ENCODE assay signal across 8 cellular contexts in the genomic region with DNA sequence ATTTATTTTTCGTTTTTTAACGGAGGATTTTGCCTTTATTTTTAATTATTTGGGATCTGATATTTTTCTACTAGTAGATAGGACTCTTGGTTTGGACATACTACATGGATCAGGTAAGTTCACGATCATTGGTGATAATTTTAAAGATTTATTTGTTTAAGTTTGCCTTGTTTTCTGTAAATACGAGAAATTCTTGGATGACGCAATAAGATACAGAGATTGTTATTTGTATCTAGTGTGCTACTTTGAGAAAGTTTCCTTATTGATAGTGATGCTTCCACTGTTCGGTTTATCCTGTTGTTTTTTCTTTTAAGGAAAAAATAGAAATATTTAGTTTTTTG. TPM values are rescaled to one million over a fixed set of nuclear protein-coding genes. Genes with fewer than 3 reads are reported as not detected.
DNase-seq lines count a peak whose midpoint lies in the region; ATAC-seq, FAIRE-seq and TF ChIP-seq lines count a peak whose summit lies in the region.

No MANE protein-coding gene starts in this region.

- peak overlapping the region; percentile 80 for H3K4me3 ChIP-seq in CD8-positive, alpha-beta memory T cell (ENCODE audit: low read length)
- peak overlapping the region; percentile 74 for H3K4me3 ChIP-seq in OCI-LY1 (ENCODE audit: low read depth, low read length, poor library complexity, severe bottlenecking)
- peak overlapping the region; percentile 84 to 97 (median 88) for H3K4me3 ChIP-seq in H1 (ENCODE audit: extremely low read depth in 1 of 4, insufficient read depth in 2 of 4, low read depth in 3 of 4, low read length in 4 of 4)
- peak overlapping the region; percentile 85 for H3K4me3 ChIP-seq in neural progenitor cell

- H3K4me2 ChIP-seq in OCI-LY1 (ENCODE audit: low read length) (peak overlapping the region; percentile 77), H1 (ENCODE audit: insufficient read depth in 1 of 2, low read depth in 2 of 2, low read length in 2 of 2) (peak overlapping the region; percentile 75 to 89; a peak in 3 of 4 replicates), neural progenitor cell (peak overlapping the region; percentile 93)

- no peak overlapping the region for H3K14ac ChIP-seq in H1 (ENCODE audit: insufficient read length)

- TF ChIP-seq RAD21 in H1 (IDR thresholded peaks at IDR 0.05 in 1 of 2, conservative IDR thresholded peaks at IDR 0.05 in 1 of 2; ENCODE audit: low read depth in 2 of 2, low read length in 2 of 2) = no peak

- TF ChIP-seq CTCF in OCI-LY1 (IDR thresholded peaks at IDR 0.05; ENCODE audit: low read length) (no peak), H1 (IDR thresholded peaks at IDR 0.05; ENCODE audit: control extremely low read depth in 1 of 3, insufficient read depth in 1 of 3, low read depth in 1 of 3, low read length in 3 of 3) (no peak), neural progenitor cell (IDR thresholded peaks at IDR 0.05) (no peak), GM13977 (IDR thresholded peaks at IDR 0.05; ENCODE audit: extremely low read depth, insufficient read depth, missing control alignments) (no peak)

- peaks cover 54% of the 10 kb centered on the region for H3K4me1 ChIP-seq in CD8-positive, alpha-beta memory T cell (ENCODE audit: insufficient read depth, low read length)
- H3K4me1 ChIP-seq in OCI-LY1 (ENCODE audit: insufficient read depth, low read length, severe bottlenecking) (peaks cover 42% of the 10 kb centered on the region), H1 (replicated peaks in 1 of 4; ENCODE audit: control insufficient read depth in 3 of 4, insufficient read depth in 4 of 4, low read length in 3 of 4) (peaks cover 0 to 11% (median 3%) of the 10 kb centered on the region in 4 experiments; a peak in 5 of 7 replicates), neural progenitor cell (peaks cover 26% of the 10 kb centered on the region)

- H3K4me3 Mint-ChIP-seq in CD8-positive, alpha-beta memory T cell = peak overlapping the region; percentile 90 to 100 (median 98)
- H3K4me3 Mint-ChIP-seq in neural progenitor cell = peak overlapping the region; percentile 93

- H3K27ac ChIP-seq in CD8-positive, alpha-beta memory T cell (ENCODE audit: low read depth, low read length) = peak overlapping the region; percentile 97
- H3K27ac ChIP-seq in OCI-LY1 (ENCODE audit: low read depth, low read length, poor library complexity, severe bottlenecking) (peak overlapping the region; percentile 97), H1 (ENCODE audit: low read depth, low read length) (peak overlapping the region; percentile 99), neural progenitor cell (peak overlapping the region; percentile 100)

- H3K36me3 Mint-ChIP-seq in CD8-positive, alpha-beta memory T cell = peaks cover 29 to 78% (median 31%) of the 10 kb centered on the region in 3 donors
- peaks cover 34% of the 10 kb centered on the region for H3K36me3 Mint-ChIP-seq in neural progenitor cell

- H3K27me3 ChIP-seq in CD8-positive, alpha-beta memory T cell (ENCODE audit: insufficient read depth, low read length, poor library complexity, severe bottlenecking) = no peaks in the 10 kb centered on the region
- no peaks in the 10 kb centered on the region for H3K27me3 ChIP-seq in OCI-LY1 (ENCODE audit: insufficient read depth, low read length)
- no peaks in the 10 kb centered on the region for H3K27me3 ChIP-seq in H1 (replicated peaks in 1 of 4; ENCODE audit: control insufficient read depth in 3 of 4, extremely low read depth in 1 of 4, insufficient read depth in 3 of 4, low read length in 3 of 4)
- no peaks in the 10 kb centered on the region for H3K27me3 ChIP-seq in neural progenitor cell

- peak overlapping the region; percentile 97 to 100 (median 99) for H3K27ac Mint-ChIP-seq in CD8-positive, alpha-beta memory T cell
- peak overlapping the region; percentile 100 for H3K27ac Mint-ChIP-seq in neural progenitor cell

- H3K56ac ChIP-seq in H1 (replicated peaks; ENCODE audit: insufficient read length, low read depth, low read length) = no peak overlapping the region

- H3K9me3 Mint-ChIP-seq in CD8-positive, alpha-beta memory T cell = peaks cover 0 to 15% (median 0%) of the 10 kb centered on the region in 5 donors
- no peaks in the 10 kb centered on the region for H3K9me3 Mint-ChIP-seq in neural progenitor cell

- H3K79me2 ChIP-seq in OCI-LY1 (ENCODE audit: insufficient read depth, low read length) (peaks cover 94% of the 10 kb centered on the region), H1 (ENCODE audit: control insufficient read depth in 1 of 2, insufficient read depth in 2 of 2, low read length in 2 of 2) (peaks cover 28 to 91% of the 10 kb centered on the region in 2 experiments), neural progenitor cell (ENCODE audit: low read depth) (peaks cover 100% of the 10 kb centered on the region)

- 1% methylated on average over 6 of the region's 6 CpGs; no CpG with 5 or more reads in 1 of the 2 experiments for WGBS in H1 (ENCODE audit: extremely low coverage in 1 of 2, insufficient coverage in 1 of 2, insufficient read length in 1 of 2, insufficient replicate concordance in 2 of 2, low coverage in 1 of 2, low lambda C conversion rate in 2 of 2, missing lambda C conversion rate in 1 of 2), 2 experiments

- POLR2A ChIA-PET in CD8-positive, alpha-beta memory T cell (lab: Charles Lee) = interaction anchor here (0.6 to 11.5 kb wide), 12 partner anchors 10 to 1454 kb away, joined by 3 to 455 read pairs (median 8); no protein-coding TSS in a partner anchor
- POLR2A ChIA-PET in H1 (lab: Charles Lee; ENCODE audit: partially characterized antibody) = interaction anchor here (1.0 to 7.7 kb wide), 18 partner anchors 8 to 340 kb away, joined by 3 to 255 read pairs (median 5); no protein-coding TSS in a partner anchor

- H3K27me3 Mint-ChIP-seq in CD8-positive, alpha-beta memory T cell = peaks cover 0 to 12% of the 10 kb centered on the region in 2 donors
- no peaks in the 10 kb centered on the region for H3K27me3 Mint-ChIP-seq in neural progenitor cell (ENCODE audit: insufficient read depth, low read depth)

- no peak for DNase-seq in CD8-positive, alpha-beta memory T cell
- no peak for DNase-seq in H1 (ENCODE audit: low read depth in 1 of 2, low spot score in 2 of 2)
- DNase-seq in neural progenitor cell (ENCODE audit: low spot score) = no peak
- DNase-seq in kidney tubule cell (ENCODE audit: low spot score) = no peak
- no peak for DNase-seq in HT-29 (ENCODE audit: low spot score)
- no peak for DNase-seq in GM13977 (ENCODE audit: low spot score)

- H3K23me2 ChIP-seq in H1 (ENCODE audit: low read depth, low read length) = peaks cover 2% of the 10 kb centered on the region; the same call in 1 of the 2 replicates

- no peak overlapping the region for H2AK5ac ChIP-seq in H1 (ENCODE audit: low read depth, low read length)

- no peak for TF ChIP-seq POLR2A in H1 (IDR thresholded peaks at IDR 0.05; ENCODE audit: control extremely low read depth in 1 of 2, low read depth in 2 of 2, low read length in 2 of 2)

- peaks cover 40% of the 10 kb centered on the region for H3F3A ChIP-seq in OCI-LY1 (ENCODE audit: insufficient read depth, low read length)
- H3F3A ChIP-seq in neural progenitor cell (ENCODE audit: low read depth) = peaks cover 91% of the 10 kb centered on the region

- H4K8ac ChIP-seq in H1 (ENCODE audit: extremely low read depth, insufficient read depth, low read length) = no peak overlapping the region

- H2BK120ac ChIP-seq in H1 (replicated peaks; ENCODE audit: low read depth, low read length) = no peak overlapping the region

- H3K79me1 ChIP-seq in H1 (ENCODE audit: low read depth, low read length) = no peaks in the 10 kb centered on the region

- H4K20me1 ChIP-seq in OCI-LY1 (ENCODE audit: insufficient read depth, low read length) = 0 out of 2 replicates have a peak, but pooled peaks cover 2% of the 10 kb centered on the region
- H4K20me1 ChIP-seq in H1 (replicated peaks in 1 of 2; ENCODE audit: control insufficient read depth in 1 of 2, insufficient read depth in 2 of 2, low read length in 2 of 2) = peaks cover 2 to 5% of the 10 kb centered on the region in 2 experiments
- H4K20me1 ChIP-seq in neural progenitor cell (ENCODE audit: low read depth) = peaks cover 91% of the 10 kb centered on the region

- no peaks in the 10 kb centered on the region for H3K9me2 ChIP-seq in OCI-LY1 (ENCODE audit: low read depth, low read length)

- H3K18ac ChIP-seq in H1 (ENCODE audit: extremely low read depth, low read length) = no peak overlapping the region

- H2AFZ ChIP-seq in OCI-LY1 (ENCODE audit: low read length) (no peak overlapping the region), H1 (ENCODE audit: low read length) (no peak overlapping the region), neural progenitor cell (replicated peaks) (no peak overlapping the region)

- TF ChIP-seq EP300 in H1 (IDR thresholded peaks at IDR 0.05; ENCODE audit: borderline replicate concordance in 1 of 2, low read depth in 2 of 2, low read length in 2 of 2) = no peak

- no peak for ATAC-seq in HG03025 (IDR thresholded peaks at IDR 0.05; ENCODE audit: low FRiP score, unreplicated experiment)

- H3K9me3 ChIP-seq in CD8-positive, alpha-beta memory T cell (ENCODE audit: low read length) = no peaks in the 10 kb centered on the region
- H3K9me3 ChIP-seq in OCI-LY1 (ENCODE audit: low read length) (no peaks in the 10 kb centered on the region), H1 (ENCODE audit: insufficient read depth in 2 of 2, low read depth in 1 of 2, low read length in 1 of 2) (no peaks in the 10 kb centered on the region), neural progenitor cell (ENCODE audit: low read depth) (no peaks in the 10 kb centered on the region)

- H3K4ac ChIP-seq in H1 (replicated peaks; ENCODE audit: insufficient read length, low read depth, low read length) = no peak overlapping the region

- H3K4me1 Mint-ChIP-seq in CD8-positive, alpha-beta memory T cell = peaks cover 59 to 74% (median 69%) of the 10 kb centered on the region in 3 donors
- H3K4me1 Mint-ChIP-seq in neural progenitor cell = peaks cover 19% of the 10 kb centered on the region

- H2BK20ac ChIP-seq in H1 (ENCODE audit: low read length) = no peak overlapping the region

- H3K23ac ChIP-seq in H1 (ENCODE audit: insufficient read length) = no peak overlapping the region

- H3K9ac ChIP-seq in OCI-LY1 (ENCODE audit: low read length) (peak overlapping the region; percentile 94), H1 (replicated peaks in 1 of 4; ENCODE audit: extremely low read depth in 1 of 4, low read depth in 3 of 4, low read length in 3 of 4) (peak overlapping the region; percentile 70 to 99 (median 94); a peak in 6 of 7 replicates), neural progenitor cell (peak overlapping the region; percentile 98)

- no peak overlapping the region for H2BK15ac ChIP-seq in H1 (ENCODE audit: low read length)

- H2BK5ac ChIP-seq in H1 (ENCODE audit: low read depth, low read length) = no peak overlapping the region

- no peak overlapping the region for H2BK12ac ChIP-seq in H1 (ENCODE audit: low read depth, low read length)

- in situ Hi-C loops in GM13977 (cut with MboI; ENCODE audit: low pct_unique_long_range_greater_than_20kb, low sequenced_read_pairs, unreplicated experiment) = loop anchor here (5.0 kb wide), 1 partner anchor 93 kb away; no protein-coding TSS in a partner anchor

- CTCF ChIA-PET in CD8-positive, alpha-beta memory T cell (lab: Charles Lee) = interaction anchor here (0.7 to 6.9 kb wide), 9 partner anchors 11 to 103 kb away, joined by 3 to 79 read pairs (median 6); no protein-coding TSS in a partner anchor
- CTCF ChIA-PET in H1 (lab: Charles Lee; ENCODE audit: partially characterized antibody) = interaction anchor here (0.6 to 1.9 kb wide), 8 partner anchors 15 to 1025 kb away, joined by 3 to 12 read pairs (median 3); no protein-coding TSS in a partner anchor

- FAIRE-seq in H1 (lab: Jason Lieb, UNC) = no peak

- no peak overlapping the region for H4K5ac ChIP-seq in H1 (ENCODE audit: insufficient read length, low read depth, low read length)

- H3K36me3 ChIP-seq in CD8-positive, alpha-beta memory T cell (ENCODE audit: insufficient read depth, low read length) = peaks cover 10% of the 10 kb centered on the region
- H3K36me3 ChIP-seq in OCI-LY1 (ENCODE audit: insufficient read depth, low read length) (peaks cover 70% of the 10 kb centered on the region), H1 (ENCODE audit: control insufficient read depth in 2 of 4, insufficient read depth in 4 of 4, low read length in 3 of 4) (peaks cover 0 to 49% (median 3%) of the 10 kb centered on the region in 4 experiments; a peak in 3 of 8 replicates), neural progenitor cell (peaks cover 44% of the 10 kb centered on the region)

- H4K91ac ChIP-seq in H1 (replicated peaks; ENCODE audit: insufficient read length, low read length) = no peak overlapping the region

RNA-seq across cellular contexts. Expression of gene CHD2, which starts 0.6 kb away (rescaled TPM):
- 100 to 1,000 TPM in 1 of 2 experiments, 10 to 100 TPM in 1; 99.0 to 109 TPM for total RNA-seq in CD8-positive, alpha-beta memory T cell
- polyA plus RNA-seq in CD8-positive, alpha-beta memory T cell = 80.3 TPM
- total RNA-seq in H1 (2021; fragmentation: NEBNext Ultra II Directional; extraction: Animal tissue kit (Norgen Biotek cat#: 25700)) = 70.0 and 75.9 TPM in 2 replicates
- 28.8 and 45.7 TPM in 2 replicates for polyA plus RNA-seq in H1 (2011; rRNA removed)
- 46.3 TPM for polyA plus RNA-seq in H1 (2011; cell fraction: cytosol; rRNA removed)
- polyA plus RNA-seq in H1 (2011; cell fraction: nucleus; rRNA removed) = 145 TPM
- 34.2 to 46.0 TPM (median 42.9 TPM) in 4 replicates for polyA plus RNA-seq in H1 (2012, experiment 1 of 2)
- polyA plus RNA-seq in H1 (2012, experiment 2 of 2) = 3.4 TPM
- 49.2 TPM for polyA plus RNA-seq in H1 (2013, experiment 1 of 2)
- 36.7 TPM for polyA plus RNA-seq in H1 (2013, experiment 2 of 2)
- 72.5 and 82.6 TPM in 2 replicates for polyA minus RNA-seq in H1 (2011; rRNA and poly(A)+ RNA removed)
- 53.7 TPM for polyA minus RNA-seq in H1 (2011; cell fraction: cytosol; rRNA and poly(A)+ RNA removed)
- 250 TPM for polyA minus RNA-seq in H1 (2011; cell fraction: nucleus; rRNA and poly(A)+ RNA removed)
- 77.6 and 128 TPM in 2 replicates for total RNA-seq in neural progenitor cell (ENCODE audit: low replicate concordance)
- 55.1 and 74.0 TPM in 2 replicates for total RNA-seq in HT-29 (2014; rRNA removed; shearing (Covaris generic))
